Comparison of ENCODE assay signal across 29 cellular contexts in the genomic region with DNA sequence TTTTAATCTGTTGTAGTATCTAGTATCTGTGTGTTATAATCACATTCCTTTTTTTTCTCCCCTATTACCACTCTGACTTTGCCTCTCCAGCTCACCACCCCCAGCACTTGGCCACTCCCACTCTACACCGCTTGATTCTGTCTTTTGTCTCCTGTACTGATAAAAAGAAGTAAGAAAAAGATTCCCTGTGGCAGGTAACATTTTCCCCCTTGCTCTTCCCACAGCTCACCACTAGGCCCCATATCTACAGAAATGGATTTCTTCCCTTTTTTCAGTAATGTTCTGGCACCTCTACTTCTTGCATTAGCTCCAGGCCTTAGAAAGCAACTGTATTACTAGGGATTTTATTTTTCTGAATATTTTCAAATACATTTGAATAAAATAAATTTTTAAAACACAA. TPM values are rescaled to one million over a fixed set of nuclear protein-coding genes. Genes with fewer than 3 reads are reported as not detected.
A peak's percentile ranks its signal among the peaks of the same experiment; 100 is the strongest.
DNase-seq lines count a peak whose midpoint lies in the region; ATAC-seq and TF ChIP-seq lines count a peak whose summit lies in the region.
"Had no signal": no experiment of that assay in that cellular context is flagged by ENCODE, and none has a peak within 500 bp of the region (broad histone marks: within the 10 kb centered on the region; RNA-seq: fewer than 3 reads in every experiment).

No MANE protein-coding gene starts in this region.

- CTCF ChIA-PET in CD8-positive, alpha-beta memory T cell (lab: Charles Lee): interaction anchor here (1.4 kb wide), 1 partner anchor 16 kb away, joined by 3 read pairs; no protein-coding TSS in a partner anchor

- DNase-seq in BE2C (no peak), HuH-7.5 (ENCODE audit: low spot score) (peak; percentile 16), islet precursor cell (peak; percentile 55), RPMI8226 (no peak), DMS79 (lab: John Stamatoyannopoulos, UW) (no peak)
- no peak for DNase-seq in CD8-positive, alpha-beta memory T cell
- DNase-seq: activated CD4-positive, alpha-beta T cell treated with anti-CD3 and anti-CD28 coated beads for 36 hours; activated effector memory CD4-positive, alpha-beta T cell treated with Interleukin-2 at 50 U/mL for 16 hours; activated T-cell treated with anti-CD3 and anti-CD28 coated beads for 4 hours; anterior cingulate cortex; CD8-positive, alpha-beta T cell; DMS153; MG63; NCI-H2171 treated with DMSO at 0.1 percent for 48 hours; NCI-H526 treated with DMSO at 0.1 percent for 48 hours; psoas muscle had no signal

- H3K4me3 ChIP-seq in BE2C (ENCODE audit: low read depth, low read length): no peak overlapping the region
- no peak overlapping the region for H3K4me3 ChIP-seq in CD8-positive, alpha-beta memory T cell (ENCODE audit: low read length)
- H3K4me3 ChIP-seq: K562, lung, MG63, psoas muscle, SJSA1 had no signal

- POLR2A ChIA-PET in CD8-positive, alpha-beta memory T cell (lab: Charles Lee): no interaction called here

- TF ChIP-seq CTCF in BE2C (IDR thresholded peaks at IDR 0.05; ENCODE audit: low read depth, low read length) (peak; percentile 28), VCaP (conservative IDR thresholded peaks at IDR 0.05) (peak; percentile 53; the same call in 1 of the 2 replicates)

- no peaks in the 10 kb centered on the region for H3K9me3 ChIP-seq in BE2C
- no peaks in the 10 kb centered on the region for H3K9me3 ChIP-seq in CD8-positive, alpha-beta memory T cell (ENCODE audit: low read length)
- H3K9me3 ChIP-seq: MG63, psoas muscle, SJSA1 had no signal

- no peaks in the 10 kb centered on the region for H3K36me3 ChIP-seq in BE2C
- no peaks in the 10 kb centered on the region for H3K36me3 ChIP-seq in CD8-positive, alpha-beta memory T cell (ENCODE audit: insufficient read depth, low read length)
- H3K36me3 ChIP-seq: MG63, SJSA1 had no signal

- peaks cover 0 to 4% (median 0%) of the 10 kb centered on the region in 5 donors for H3K9me3 Mint-ChIP-seq in CD8-positive, alpha-beta memory T cell
- H3K9me3 Mint-ChIP-seq: CD8-positive, alpha-beta T cell; stimulated activated naive CD8-positive, alpha-beta T cell treated with anti-CD3 and anti-CD28 coated beads, Interleukin-15, Interleukin-2, amounts not matched to agents 100 ng/mL and 50 ng/mL, for 24 hours; T-helper 1 cell treated with Interleukin-12 subunit alpha and Interleukin-12 subunit beta and Interleukin-4 antibody, amounts not matched to agents 30 μg/mL and 1 μg/mL, for 36 hours had no signal

- H3K27me3 Mint-ChIP-seq in CD8-positive, alpha-beta memory T cell: peaks cover 0 to 3% of the 10 kb centered on the region in 2 donors
- H3K27me3 Mint-ChIP-seq: stimulated activated naive CD8-positive, alpha-beta T cell treated with anti-CD3 and anti-CD28 coated beads, Interleukin-15, Interleukin-2, amounts not matched to agents 100 ng/mL and 50 ng/mL, for 24 hours had no signal

- H3K4me1 Mint-ChIP-seq in CD8-positive, alpha-beta memory T cell: no peaks in the 10 kb centered on the region
- H3K4me1 Mint-ChIP-seq: activated CD4-positive, alpha-beta T cell treated with anti-CD3 and anti-CD28 coated beads for 36 hours had no signal

- no peak for ATAC-seq in GM18505 (IDR thresholded peaks at IDR 0.05; ENCODE audit: unreplicated experiment)
- ATAC-seq: activated CD4-positive, alpha-beta T cell treated with anti-CD3 and anti-CD28 coated beads for 36 hours; CD8-positive, alpha-beta T cell; K562; psoas muscle had no signal

- H3K27ac Mint-ChIP-seq in CD8-positive, alpha-beta memory T cell: no peak overlapping the region
- H3K27ac Mint-ChIP-seq: activated CD4-positive, alpha-beta T cell treated with anti-CD3 and anti-CD28 coated beads for 36 hours; activated naive CD8-positive, alpha-beta T cell; CD8-positive, alpha-beta T cell; stimulated activated naive CD8-positive, alpha-beta T cell treated with anti-CD3 and anti-CD28 coated beads, Interleukin-15, Interleukin-2, amounts not matched to agents 100 ng/mL and 50 ng/mL, for 24 hours; T-helper 1 cell treated with Interleukin-12 subunit alpha and Interleukin-12 subunit beta and Interleukin-4 antibody, amounts not matched to agents 30 μg/mL and 1 μg/mL, for 36 hours had no signal

- no peaks in the 10 kb centered on the region for H3K36me3 Mint-ChIP-seq in CD8-positive, alpha-beta memory T cell
- H3K36me3 Mint-ChIP-seq: activated naive CD8-positive, alpha-beta T cell; CD8-positive, alpha-beta T cell had no signal

- H3K4me3 Mint-ChIP-seq in CD8-positive, alpha-beta memory T cell: no peak overlapping the region
- H3K4me3 Mint-ChIP-seq: activated CD4-positive, alpha-beta T cell treated with anti-CD3 and anti-CD28 coated beads for 36 hours; activated naive CD8-positive, alpha-beta T cell; CD8-positive, alpha-beta T cell; stimulated activated naive CD8-positive, alpha-beta T cell treated with anti-CD3 and anti-CD28 coated beads, Interleukin-15, Interleukin-2, amounts not matched to agents 100 ng/mL and 50 ng/mL, for 24 hours; T-helper 1 cell treated with Interleukin-12 subunit alpha and Interleukin-12 subunit beta and Interleukin-4 antibody, amounts not matched to agents 30 μg/mL and 1 μg/mL, for 36 hours had no signal

- no peak for TF ChIP-seq POLR2A in GM18505 (IDR thresholded peaks at IDR 0.05; ENCODE audit: borderline replicate concordance, extremely low read depth, insufficient read depth, insufficient read length)

- no peaks in the 10 kb centered on the region for H3K4me1 ChIP-seq in BE2C
- no peaks in the 10 kb centered on the region for H3K4me1 ChIP-seq in CD8-positive, alpha-beta memory T cell (ENCODE audit: insufficient read depth, low read length)
- H3K4me1 ChIP-seq: psoas muscle, SJSA1 had no signal

- no peaks in the 10 kb centered on the region for H3K27me3 ChIP-seq in BE2C
- H3K27me3 ChIP-seq in CD8-positive, alpha-beta memory T cell (ENCODE audit: insufficient read depth, low read length, poor library complexity, severe bottlenecking): no peaks in the 10 kb centered on the region
- H3K27me3 ChIP-seq: MG63, SJSA1 had no signal

- H3K27ac ChIP-seq in VCaP: no peak overlapping the region
- H3K27ac ChIP-seq in CD8-positive, alpha-beta memory T cell (ENCODE audit: low read depth, low read length): no peak overlapping the region
- H3K27ac ChIP-seq: epithelial cell of prostate, psoas muscle, SJSA1 had no signal

RNA-seq across cellular contexts. Expression of a gene that starts 25.6 kb away (rescaled TPM):
- polyA plus RNA-seq in BE2C (2012; ENCODE audit: insufficient read depth, insufficient read length, low read depth): 5.6 TPM
- total RNA-seq in CD8-positive, alpha-beta memory T cell: not detected
- not detected for polyA plus RNA-seq in CD8-positive, alpha-beta memory T cell
- total RNA-seq: A673, bronchial epithelial cell, G401, RPMI7951, SJSA1 had no signal
- polyA plus RNA-seq: psoas muscle had no signal

Comparison
In these comparisons a context has a peak if more than half of its experiments do, and no peak if none do; other contexts are left out.
1. DNase-seq: peak in HuH-7.5 (single experiment) and islet precursor cell (single experiment); none in BE2C (single experiment), CD8-positive, alpha-beta memory T cell (0 of 5), RPMI8226 (single experiment) and DMS79 (single experiment).